In genomic region chr12:131126662-131127173, GRCh38 we compare ENCODE assay signal across 19 cellular contexts.
A peak's percentile ranks its signal among the peaks of the same experiment; 100 is the strongest.
DNase-seq lines count a peak whose midpoint lies in the region; ATAC-seq and TF ChIP-seq lines count a peak whose summit lies in the region.
"Had no signal": no experiment of that assay in that cellular context is flagged by ENCODE, and none has a peak within 500 bp of the region (broad histone marks: within the 10 kb centered on the region; RNA-seq: fewer than 3 reads in every experiment).

No MANE protein-coding gene starts in this region.

- H3K9me3 ChIP-seq in left ventricle myocardium inferior (replicated peaks) (no peaks in the 10 kb centered on the region), upper lobe of right lung (no peaks in the 10 kb centered on the region)
- H3K9me3 ChIP-seq: Caco-2 had no signal

- no peaks in the 10 kb centered on the region for H3K36me3 Mint-ChIP-seq in chondrocyte (ENCODE audit: low read depth)
- no peaks in the 10 kb centered on the region for H3K36me3 Mint-ChIP-seq in osteocyte (ENCODE audit: unreplicated experiment)
- H3K36me3 Mint-ChIP-seq: CD4-positive, CD25-positive, alpha-beta regulatory T cell; CD8-positive, alpha-beta T cell had no signal

- H3K27ac ChIP-seq in left ventricle myocardium inferior (replicated peaks) (no peak overlapping the region), upper lobe of right lung (no peak overlapping the region)
- H3K27ac ChIP-seq: C4-2B, GM23248 had no signal

- H3K4me3 ChIP-seq in left ventricle myocardium inferior = no peak overlapping the region
- no peak overlapping the region for H3K4me3 ChIP-seq in upper lobe of right lung
- H3K4me3 ChIP-seq: GM12878, GM23248 had no signal

- no peaks in the 10 kb centered on the region for H3K36me3 ChIP-seq in left ventricle myocardium inferior
- peaks cover 2% of the 10 kb centered on the region for H3K36me3 ChIP-seq in upper lobe of right lung

- intact Hi-C loops in Right ventricle myocardium superior (cut with DNase I) (no loop called here), left ventricle myocardium inferior (cut with micrococcal nuclease) (no loop called here), upper lobe of right lung (cut with DNase I) (no loop called here)

- H3K4me1 Mint-ChIP-seq in chondrocyte (ENCODE audit: low read depth) (peaks cover 5% of the 10 kb centered on the region), osteocyte (ENCODE audit: unreplicated experiment) (peaks cover 11% of the 10 kb centered on the region)
- H3K4me1 Mint-ChIP-seq: CD4-positive, CD25-positive, alpha-beta regulatory T cell; H9 had no signal

- no peak overlapping the region for H3K4me3 Mint-ChIP-seq in chondrocyte (ENCODE audit: unreplicated experiment)
- H3K4me3 Mint-ChIP-seq in osteocyte (ENCODE audit: unreplicated experiment) = no peak overlapping the region
- H3K4me3 Mint-ChIP-seq: CD4-positive, CD25-positive, alpha-beta regulatory T cell; CD8-positive, alpha-beta T cell; H9 had no signal

- H3K27me3 ChIP-seq in left ventricle myocardium inferior (ENCODE audit: low read depth) = no peaks in the 10 kb centered on the region
- no peaks in the 10 kb centered on the region for H3K27me3 ChIP-seq in upper lobe of right lung

- DNase-seq in Right ventricle myocardium superior = peak; percentile 26
- no peak for DNase-seq in left ventricle myocardium inferior
- DNase-seq in chondrocyte (ENCODE audit: low spot score) = peak; percentile 41
- DNase-seq in osteocyte (ENCODE audit: extremely low spot score, unreplicated experiment) = peak; percentile 69
- no peak for DNase-seq in upper lobe of right lung
- no peak for DNase-seq in D341Med (ENCODE audit: low spot score)
- DNase-seq: Caco-2; CD4-positive, CD25-positive, alpha-beta regulatory T cell; DMS 273 treated with DMSO at 0.1 percent for 48 hours; DMS79; EL; GDM1; GM23248; H9 had no signal

- H3K4me1 ChIP-seq in left ventricle myocardium inferior (peaks cover 10% of the 10 kb centered on the region), upper lobe of right lung (peaks cover 1% of the 10 kb centered on the region)
- H3K4me1 ChIP-seq: Caco-2 had no signal

- H3K9me3 Mint-ChIP-seq in chondrocyte (ENCODE audit: low read depth) (no peaks in the 10 kb centered on the region), osteocyte (ENCODE audit: unreplicated experiment) (no peaks in the 10 kb centered on the region)
- H3K9me3 Mint-ChIP-seq: CD4-positive, CD25-positive, alpha-beta regulatory T cell; CD8-positive, alpha-beta T cell had no signal

- H3K27me3 Mint-ChIP-seq in chondrocyte (ENCODE audit: low read depth) (peaks cover 3% of the 10 kb centered on the region), osteocyte (ENCODE audit: unreplicated experiment) (no peaks in the 10 kb centered on the region)

- H3K27ac Mint-ChIP-seq in chondrocyte (ENCODE audit: unreplicated experiment) (no peak overlapping the region), osteocyte (ENCODE audit: unreplicated experiment) (no peak overlapping the region)
- H3K27ac Mint-ChIP-seq: CD4-positive, CD25-positive, alpha-beta regulatory T cell; CD8-positive, alpha-beta T cell; H9 had no signal

- TF ChIP-seq CTCF in left ventricle myocardium inferior (IDR thresholded peaks at IDR 0.05; ENCODE audit: borderline replicate concordance) (no peak), chondrocyte (IDR thresholded peaks at IDR 0.05) (no peak), osteocyte (IDR thresholded peaks at IDR 0.05) (no peak), upper lobe of right lung (IDR thresholded peaks at IDR 0.05) (no peak)

- ATAC-seq in Right ventricle myocardium superior (ENCODE audit: poor library complexity) (no peak), HG03135 (IDR thresholded peaks at IDR 0.05; ENCODE audit: unreplicated experiment) (no peak), upper lobe of right lung (no peak)
- ATAC-seq: CD8-positive, alpha-beta T cell; GM12878; HCT116 had no signal

Comparison
In these comparisons a context has a peak if more than half of its experiments do, and no peak if none do; other contexts are left out.
1. DNase-seq: peak in Right ventricle myocardium superior (single experiment), chondrocyte (single experiment) and osteocyte (single experiment); none in left ventricle myocardium inferior (single experiment), upper lobe of right lung (single experiment) and D341Med (single experiment).